In genomic region chr2:208186921-208187320, GRCh38 we compare ENCODE assay signal across 1 cellular context.
TF ChIP-seq lines count a peak whose summit lies in the region.

No MANE protein-coding gene starts in this region.

TF ChIP-seq in GM23338, 12 proteins besides CTCF, POLR2A, EP300 and RAD21 (continued from another document):
- TF ChIP-seq REST (IDR thresholded peaks at IDR 0.05; ENCODE audit: unreplicated experiment): no peak
- TF ChIP-seq EZH2 (IDR thresholded peaks at IDR 0.05; ENCODE audit: low read depth, unreplicated experiment): no peak
- TF ChIP-seq ZNF462 (CRISPR knock-in tag; IDR thresholded peaks at IDR 0.05): no peak
- TF ChIP-seq NANOG (IDR thresholded peaks at IDR 0.05; ENCODE audit: borderline replicate concordance): no peak
- TF ChIP-seq CREB1 (CRISPR knock-in tag; IDR thresholded peaks at IDR 0.05; ENCODE audit: low read depth): no peak
- TF ChIP-seq STAT1 (IDR thresholded peaks at IDR 0.05; ENCODE audit: unreplicated experiment): no peak
